26 cellular contexts compared by ENCODE assay signal in genomic region chr11:76365038-76365679, GRCh38.
"Had no signal": no experiment of that assay in that cellular context is flagged by ENCODE, and none has a peak within 500 bp of the region (broad histone marks: within the 10 kb centered on the region; RNA-seq: fewer than 3 reads in every experiment).

No MANE protein-coding gene starts in this region.

- H3K4me3 Mint-ChIP-seq: activated naive CD8-positive, alpha-beta T cell treated with anti-CD3 and anti-CD28 coated beads for 36 hours; activated T-cell treated with anti-CD3 and anti-CD28 coated beads, Interleukin-2, amount 50 U/mL, for 4 hours; effector memory CD8-positive, alpha-beta T cell; memory B cell; natural killer cell treated with Interleukin-12 subunit alpha and Interleukin-12 subunit beta and Interleukin-15 and Interleukin-18, amount 100 ng/mL, for 72 hours had no signal

- H3K9me3 ChIP-seq: colonic mucosa, esophagus squamous epithelium, gastrocnemius medialis, neutrophil, ovary, psoas muscle, right atrium auricular region, spleen, tibial artery had no signal

- H3K27ac ChIP-seq: colonic mucosa, esophagus squamous epithelium, gastrocnemius medialis, neutrophil, ovary, psoas muscle, right atrium auricular region, spleen, tibial artery had no signal

- H3K36me3 Mint-ChIP-seq: natural killer cell treated with Interleukin-12 subunit alpha and Interleukin-12 subunit beta and Interleukin-15 and Interleukin-18, amount 100 ng/mL, for 72 hours had no signal

- H3K27me3 ChIP-seq: colonic mucosa, dorsolateral prefrontal cortex, esophagus squamous epithelium, gastrocnemius medialis, neutrophil, ovary, right atrium auricular region, spleen, tibial artery had no signal

- ATAC-seq: activated T-cell treated with anti-CD3 and anti-CD28 coated beads, Interleukin-2, amount 50 U/mL, for 4 hours; effector memory CD8-positive, alpha-beta T cell; gastrocnemius medialis; natural killer cell treated with Interleukin-12 subunit alpha and Interleukin-12 subunit beta and Interleukin-15 and Interleukin-18, amount 100 ng/mL, for 72 hours; psoas muscle; stimulated activated naive CD8-positive, alpha-beta T cell treated with anti-CD3 and anti-CD28 coated beads, Interleukin-15, Interleukin-2, amounts not matched to agents 100 U/mL and 50 U/mL, for 24 hours had no signal

- FAIRE-seq: bronchial epithelial cell, endothelial cell of umbilical vein had no signal

- H3K27ac Mint-ChIP-seq: activated naive CD8-positive, alpha-beta T cell treated with anti-CD3 and anti-CD28 coated beads for 36 hours; memory B cell had no signal

- DNase-seq: activated CD4-positive, alpha-beta T cell treated with anti-CD3 and anti-CD28 coated beads, Interleukin-2, amount 50 U/mL, for 4 hours; activated CD8-positive, alpha-beta memory T cell treated with anti-CD3 and anti-CD28 coated beads, Interleukin-2, amount 50 U/mL, for 48 hours; activated naive CD4-positive, alpha-beta T cell treated with Interleukin-2 at 50 U/mL for 16 hours; activated naive CD8-positive, alpha-beta T cell treated with anti-CD3 and anti-CD28 coated beads for 36 hours; activated T-cell treated with anti-CD3 and anti-CD28 coated beads, Interleukin-2, amount 50 U/mL, for 4 hours; amniotic stem cell; colonic mucosa; dorsolateral prefrontal cortex; effector memory CD8-positive, alpha-beta T cell; esophagus squamous epithelium; gastrocnemius medialis; head of caudate nucleus; hypothalamus; ovary; psoas muscle; spleen; stimulated activated CD4-positive, alpha-beta T cell treated with anti-CD3 and anti-CD28 coated beads, Interleukin-4, amount 100 ng/mL, for 24 hours; stimulated activated naive CD8-positive, alpha-beta T cell treated with anti-CD3 and anti-CD28 coated beads, Interleukin-15, Interleukin-2, amounts not matched to agents 100 U/mL and 50 U/mL, for 24 hours; T1000; tibial artery had no signal

- H3K27me3 Mint-ChIP-seq: activated naive CD8-positive, alpha-beta T cell treated with anti-CD3 and anti-CD28 coated beads for 36 hours; effector memory CD8-positive, alpha-beta T cell; memory B cell; natural killer cell treated with Interleukin-12 subunit alpha and Interleukin-12 subunit beta and Interleukin-15 and Interleukin-18, amount 100 ng/mL, for 72 hours had no signal

- H3K9me3 Mint-ChIP-seq: activated naive CD8-positive, alpha-beta T cell treated with anti-CD3 and anti-CD28 coated beads for 36 hours; activated T-cell treated with anti-CD3 and anti-CD28 coated beads, Interleukin-2, amount 50 U/mL, for 4 hours; effector memory CD8-positive, alpha-beta T cell; memory B cell; natural killer cell treated with Interleukin-12 subunit alpha and Interleukin-12 subunit beta and Interleukin-15 and Interleukin-18, amount 100 ng/mL, for 72 hours had no signal

- H3K4me3 ChIP-seq: colonic mucosa, dorsolateral prefrontal cortex, esophagus squamous epithelium, gastrocnemius medialis, ovary, psoas muscle, right atrium auricular region, spleen, tibial artery had no signal

- H3K36me3 ChIP-seq: colonic mucosa, ovary, right atrium auricular region, tibial artery had no signal
